In the genomic region with DNA sequence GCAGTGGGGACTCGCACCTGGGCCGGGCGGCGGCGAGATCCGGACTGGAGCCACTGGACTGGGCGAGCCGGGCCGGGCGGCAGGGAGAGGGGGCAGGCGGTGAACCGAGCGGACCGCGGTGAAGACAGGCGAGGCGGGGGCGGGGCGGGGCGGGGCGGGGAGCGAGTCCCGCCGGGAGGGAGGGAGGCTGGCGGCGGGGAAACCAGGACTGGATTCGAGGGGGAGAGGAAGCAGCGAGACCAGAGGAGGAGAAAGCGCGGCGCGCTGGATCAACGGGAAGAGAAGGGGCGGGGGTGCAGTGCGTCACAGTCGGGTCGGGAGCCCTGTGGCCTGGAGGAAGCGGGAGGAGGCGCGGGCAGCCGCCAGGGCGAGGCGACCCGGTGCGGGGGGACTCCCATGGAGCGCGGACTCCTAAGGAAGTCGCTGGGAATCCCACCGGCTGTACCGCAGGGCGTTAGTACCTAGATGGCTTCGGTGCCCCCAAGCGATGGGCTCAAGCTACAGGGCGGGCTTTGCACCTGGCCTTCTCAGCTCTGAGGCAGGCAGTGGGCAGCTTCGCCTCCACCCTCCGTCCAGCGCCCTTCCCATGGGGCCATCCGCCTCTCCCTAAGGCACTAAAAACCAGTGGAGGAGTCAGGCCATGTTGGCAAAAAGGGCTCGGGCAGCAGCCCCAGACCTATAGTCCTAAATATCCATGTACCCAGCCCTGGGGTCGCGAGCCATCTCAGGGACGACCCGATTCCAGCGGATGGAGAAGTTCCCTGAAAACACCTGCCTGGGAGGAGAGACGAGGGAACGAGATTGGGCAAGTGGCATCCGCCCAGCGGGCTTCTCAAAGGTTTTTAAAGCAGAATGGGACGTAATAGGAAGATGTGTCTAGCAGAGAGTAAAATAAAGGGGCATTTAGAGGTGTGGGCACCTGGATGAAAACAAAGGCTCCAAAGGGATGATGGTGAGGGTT, we compare ENCODE assay signal across 8 cellular contexts. TPM values are rescaled to one million over a fixed set of nuclear protein-coding genes. Genes with fewer than 3 reads are reported as not detected.
DNase-seq lines count a peak whose midpoint lies in the region; ATAC-seq and TF ChIP-seq lines count a peak whose summit lies in the region.

Gene TMEM121B, minus strand, starts transcription at position 126 of the 961 bp plus-strand sequence. CDS start 233 bp downstream, outside the sequence.

- ATAC-seq in HG03460 (IDR thresholded peaks at IDR 0.05; ENCODE audit: unreplicated experiment) (no peak), GM21367 (IDR thresholded peaks at IDR 0.05; ENCODE audit: unreplicated experiment) (no peak)

- peak within 1 kb of the TSS; percentile 54; the same call in 1 of the 2 replicates for H3K4me2 ChIP-seq in MM.1S (ENCODE audit: low read depth, low read length)

- DNase-seq in DMS153 treated with DMSO at 0.1 percent for 48 hours (lab: John Stamatoyannopoulos, UW; ENCODE audit: unreplicated experiment), result peak; percentile 81
- DNase-seq in MM.1S, result no peak
- peak; percentile 15 to 55 for DNase-seq in SJSA1 (ENCODE audit: low read depth in 1 of 2, low spot score in 2 of 2)
- DNase-seq in lower leg skin (ENCODE audit: low spot score in 2 of 2), result peak; percentile 55 to 92

- no peak within 1 kb of the TSS for H3K27ac ChIP-seq in MM.1S (ENCODE audit: low read length)
- H3K27ac ChIP-seq in SJSA1, result no peak within 1 kb of the TSS
- no peak within 1 kb of the TSS for H3K27ac ChIP-seq in ectodermal cell (ENCODE audit: insufficient read depth, low read depth, low read length, poor library complexity, severe bottlenecking)
- H3K27ac ChIP-seq in stomach smooth muscle (ENCODE audit: low read length), result no peak within 1 kb of the TSS

- intact Hi-C loops in lower leg skin (cut with DNase I; ENCODE audit: low total_unique reads), result no loop called here

- H3F3A ChIP-seq in MM.1S (ENCODE audit: insufficient read depth, low read length), result no peaks in the 10 kb centered on the region

- H3K4me1 ChIP-seq in MM.1S (ENCODE audit: low read length), result peaks cover 12% of the 10 kb centered on the region
- H3K4me1 ChIP-seq in SJSA1 (replicated peaks), result peaks cover 15% of the 10 kb centered on the region
- H3K4me1 ChIP-seq in ectodermal cell (ENCODE audit: control insufficient read depth, insufficient read depth, low read length), result peaks cover 13% of the 10 kb centered on the region
- H3K4me1 ChIP-seq in stomach smooth muscle (ENCODE audit: control insufficient read depth, insufficient read depth, low read length), result peaks cover 9% of the 10 kb centered on the region

- H3K36me3 ChIP-seq in MM.1S (replicated peaks; ENCODE audit: insufficient read depth, low read length) (no peaks in the 10 kb centered on the region), SJSA1 (no peaks in the 10 kb centered on the region), ectodermal cell (ENCODE audit: control insufficient read depth, insufficient read depth, low read length) (no peaks in the 10 kb centered on the region), stomach smooth muscle (ENCODE audit: control insufficient read depth in 2 of 2, insufficient read depth in 2 of 2, low read length in 2 of 2) (no peaks in the 10 kb centered on the region)

- TF ChIP-seq CTCF in MM.1S (IDR thresholded peaks at IDR 0.05; ENCODE audit: low read length), result no peak
- TF ChIP-seq CTCF in lower leg skin (IDR thresholded peaks at IDR 0.05), result no peak

- H3K27me3 ChIP-seq in MM.1S (replicated peaks; ENCODE audit: insufficient read depth, low read length), result peaks cover 12% of the 10 kb centered on the region
- peaks cover 41% of the 10 kb centered on the region for H3K27me3 ChIP-seq in SJSA1 (replicated peaks)
- H3K27me3 ChIP-seq in ectodermal cell (ENCODE audit: control insufficient read depth, insufficient read depth, low read length, poor library complexity, severe bottlenecking), result peaks cover 16% of the 10 kb centered on the region
- H3K27me3 ChIP-seq in stomach smooth muscle (ENCODE audit: control insufficient read depth in 1 of 2, insufficient read depth in 2 of 2, low read length in 2 of 2), result peaks cover 25 to 35% of the 10 kb centered on the region in 2 donors

- TF ChIP-seq POLR2A in lower leg skin (IDR thresholded peaks at IDR 0.05), result no peak

- no peaks in the 10 kb centered on the region for H4K20me1 ChIP-seq in MM.1S (ENCODE audit: insufficient read depth, low read length)

- WGBS in ectodermal cell, 2 experiments, result 9% methylated on average over 69 of the region's 69 CpGs
- 7% methylated on average over 53 to 59 of the region's 69 CpGs for WGBS in lower leg skin, 2 donors

- H3K9me3 ChIP-seq in MM.1S (replicated peaks; ENCODE audit: insufficient read depth, low read length) (no peaks in the 10 kb centered on the region), SJSA1 (replicated peaks) (0 out of 2 replicates have a peak, but pooled peaks cover 2% of the 10 kb centered on the region), ectodermal cell (ENCODE audit: control insufficient read depth, low read length) (no peaks in the 10 kb centered on the region), stomach smooth muscle (ENCODE audit: control insufficient read depth in 2 of 2, low read length in 2 of 2) (no peaks in the 10 kb centered on the region)

- H3K4me3 ChIP-seq in MM.1S (ENCODE audit: low read length) (peak within 1 kb of the TSS; percentile 46), SJSA1 (peak within 1 kb of the TSS; percentile 35), ectodermal cell (ENCODE audit: insufficient read depth, low read depth, low read length) (peak within 1 kb of the TSS; percentile 69), lower leg skin (ENCODE audit: low read depth, poor library complexity, severe bottlenecking) (peak within 1 kb of the TSS; percentile 30), stomach smooth muscle (ENCODE audit: low read length in 2 of 2) (peak within 1 kb of the TSS; percentile 52 to 64)

- H3K79me2 ChIP-seq in MM.1S (ENCODE audit: low read length), result no peaks in the 10 kb centered on the region

- no peak within 1 kb of the TSS for H2AFZ ChIP-seq in MM.1S (ENCODE audit: low read length)

- no peaks in the 10 kb centered on the region for H3K9me2 ChIP-seq in MM.1S (replicated peaks; ENCODE audit: insufficient read depth, low read length)

- no peak within 1 kb of the TSS for H3K9ac ChIP-seq in MM.1S (ENCODE audit: low read length)
- no peak within 1 kb of the TSS for H3K9ac ChIP-seq in stomach smooth muscle (ENCODE audit: low read length in 2 of 2)

RNA-seq across cellular contexts. Expression of gene TMEM121B, which starts in this region (rescaled TPM):
- total RNA-seq in SJSA1 (2014; rRNA removed; shearing (Covaris generic)), result 0.03 and 0.05 TPM in 2 replicates
- 5.2 TPM for polyA plus RNA-seq in ectodermal cell (2013, experiment 1 of 4)
- polyA plus RNA-seq in ectodermal cell (2013, experiment 2 of 4), result 7.8 TPM
- polyA plus RNA-seq in ectodermal cell (2013, experiment 3 of 4), result 6.4 TPM
- polyA plus RNA-seq in ectodermal cell (2013, experiment 4 of 4), result 7.4 TPM
- total RNA-seq in lower leg skin, result 1 to 10 TPM in 2 of 4 donors, under 1 TPM in 2; 0.53 to 2.6 (median 1.0) TPM

Comparison
In these comparisons a context has a peak if more than half of its experiments do, and no peak if none do; other contexts are left out.
1. Peak in DNase-seq and H3K4me3 ChIP-seq in SJSA1; RNA of the gene not detected or under 1 TPM.